In genomic region chr21:46244602-46245001, GRCh38 we compare ENCODE assay signal across 1 cellular context.
TF ChIP-seq lines count a peak whose summit lies in the region.

No MANE protein-coding gene starts in this region.

TF ChIP-seq in HepG2, 621 proteins besides CTCF, POLR2A, EP300 and RAD21:
- TF ChIP-seq ZBTB4 (CRISPR knock-in tag; IDR thresholded peaks at IDR 0.05; ENCODE audit: borderline replicate concordance) (no peak), HNRNPK (IDR thresholded peaks at IDR 0.05; ENCODE audit: low read depth, low read length, poor library complexity, severe bottlenecking) (no peak), ZNF160 (CRISPR knock-in tag; IDR thresholded peaks at IDR 0.05) (no peak), MYPOP (CRISPR knock-in tag; IDR thresholded peaks at IDR 0.05) (no peak), NR0B2 (CRISPR knock-in tag; IDR thresholded peaks at IDR 0.05) (no peak), ADNP (CRISPR knock-in tag; IDR thresholded peaks at IDR 0.05) (no peak), HDAC2 (CRISPR knock-in tag; IDR thresholded peaks at IDR 0.05) (no peak), ZNF841 (CRISPR knock-in tag; IDR thresholded peaks at IDR 0.05; ENCODE audit: borderline replicate concordance) (no peak), MAF1 (CRISPR knock-in tag; IDR thresholded peaks at IDR 0.05; ENCODE audit: borderline replicate concordance) (no peak), ZFP41 (CRISPR knock-in tag; IDR thresholded peaks at IDR 0.05; ENCODE audit: borderline replicate concordance) (no peak), ZNF275 (CRISPR knock-in tag; IDR thresholded peaks at IDR 0.05; ENCODE audit: borderline replicate concordance) (no peak), BCLAF1 (IDR thresholded peaks at IDR 0.05) (no peak), MTF1 (CRISPR knock-in tag; IDR thresholded peaks at IDR 0.05) (no peak), NR1H2 (CRISPR knock-in tag; IDR thresholded peaks at IDR 0.05; ENCODE audit: borderline replicate concordance, low read depth) (no peak)
TF ChIP-seq in HepG2: peak in this region for 0.
